Comparison of ENCODE assay signal across 36 cellular contexts in the genomic region with DNA sequence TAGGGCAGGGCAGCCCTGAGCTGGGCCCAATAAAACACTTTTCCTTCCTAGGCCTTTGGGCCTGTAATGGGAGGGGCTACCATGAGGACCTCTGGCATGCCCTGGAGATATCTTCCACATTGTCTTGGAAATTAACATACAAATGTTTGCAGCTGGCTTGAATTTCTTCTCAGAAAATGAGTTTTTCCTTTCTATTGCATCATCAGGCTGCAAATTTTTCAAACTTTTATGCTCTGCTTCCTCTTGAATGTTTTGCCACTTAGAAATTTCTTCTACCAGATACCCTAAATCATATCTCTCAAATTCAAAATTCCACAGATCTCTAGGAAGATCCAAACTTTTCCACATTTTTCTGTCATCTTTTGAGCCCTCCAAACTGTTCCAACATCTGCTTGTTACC.
"Had no signal": no experiment of that assay in that cellular context is flagged by ENCODE, and none has a peak within 500 bp of the region (broad histone marks: within the 10 kb centered on the region; RNA-seq: fewer than 3 reads in every experiment).

No MANE protein-coding gene starts in this region.

- H3K9me3 Mint-ChIP-seq: activated CD4-positive, alpha-beta memory T cell treated with anti-CD3 and anti-CD28 coated beads, Interleukin-2, amount 10 ng/mL, durations not matched to agents 7 days and 5 days; activated CD4-positive, alpha-beta T cell treated with anti-CD3 and anti-CD28 coated beads, Interleukin-2, amount 10 ng/mL, durations not matched to agents 24 days and 14 days; effector memory CD8-positive, alpha-beta T cell; T-helper 2 cell treated with Interferon-gamma antibody and Interleukin-4, amounts not matched to agents 5 μg/mL and 100 μg/mL, for 36 hours had no signal

- ATAC-seq: activated CD4-positive, alpha-beta T cell treated with anti-CD3 and anti-CD28 coated beads for 36 hours; activated T-cell treated with anti-CD3 and anti-CD28 coated beads, Interleukin-2, amount 50 U/mL, for 4 hours; effector memory CD8-positive, alpha-beta T cell; foreskin keratinocyte; gastrocnemius medialis; heart left ventricle; T-helper 17 cell had no signal

- H3K27me3 ChIP-seq: adrenal gland, ascending aorta, breast epithelium, esophagus muscularis mucosa, foreskin keratinocyte, gastrocnemius medialis, heart left ventricle had no signal

- DNase-seq: activated CD4-positive, alpha-beta memory T cell treated with anti-CD3 and anti-CD28 coated beads, Interleukin-2, amount 10 ng/mL, durations not matched to agents 7 days and 5 days; activated CD4-positive, alpha-beta T cell treated with anti-CD3 and anti-CD28 coated beads for 36 hours; activated CD4-positive, alpha-beta T cell treated with anti-CD3 and anti-CD28 coated beads, Interleukin-2, amount 10 ng/mL, durations not matched to agents 24 days and 14 days; activated CD4-positive, alpha-beta T cell treated with anti-CD3 and anti-CD28 coated beads, Interleukin-2, amount 50 U/mL, for 4 hours; activated CD4-positive, CD25-positive, alpha-beta regulatory T cell; activated CD4-positive, CD25-positive, alpha-beta regulatory T cell treated with anti-CD3 and anti-CD28 coated beads, Interleukin-2, amount 50 U/mL, for 72 hours; activated CD8-positive, alpha-beta memory T cell treated with anti-CD3 and anti-CD28 coated beads, Interleukin-2, amount 50 U/mL, for 48 hours; activated effector memory CD4-positive, alpha-beta T cell treated with Interleukin-2 at 50 U/mL for 16 hours; activated gamma-delta T cell treated with Interleukin-2 at 50 U/mL for 16 hours; activated naive CD4-positive, alpha-beta T cell treated with anti-CD3 and anti-CD28 coated beads, Interleukin-2, amount 50 U/mL, for 16 hours; activated naive CD4-positive, alpha-beta T cell treated with Interleukin-2 at 50 U/mL for 16 hours; activated T-cell treated with anti-CD3 and anti-CD28 coated beads, Interleukin-2, amount 50 U/mL, for 4 hours; adrenal gland; amygdala; central memory CD4-positive, alpha-beta T cell; dermis blood vessel endothelial cell; effector CD4-positive, alpha-beta T cell; effector memory CD8-positive, alpha-beta T cell; erythroblast; foreskin keratinocyte; gastrocnemius medialis; glutamatergic neuron; heart left ventricle; T-helper 1 cell; T-helper 17 cell; T1000; WERI-Rb-1 had no signal

- H3K36me3 Mint-ChIP-seq: activated naive CD8-positive, alpha-beta T cell; brain had no signal

- H3K36me3 ChIP-seq: adrenal gland, ascending aorta, breast epithelium, cardiac muscle cell, esophagus muscularis mucosa, gastrocnemius medialis, heart left ventricle, WERI-Rb-1 had no signal

- H3K4me3 ChIP-seq: adrenal gland, ascending aorta, breast epithelium, cardiac muscle cell, coronary artery, esophagus muscularis mucosa, gastrocnemius medialis, heart left ventricle had no signal

- H3K27ac ChIP-seq: adrenal gland, ascending aorta, breast epithelium, cardiac muscle cell, coronary artery, esophagus muscularis mucosa, foreskin keratinocyte, gastrocnemius medialis, heart left ventricle, WERI-Rb-1 had no signal

- H3K9me3 ChIP-seq: adrenal gland, ascending aorta, breast epithelium, esophagus muscularis mucosa, gastrocnemius medialis had no signal

- H3K4me1 ChIP-seq: adrenal gland, ascending aorta, breast epithelium, esophagus muscularis mucosa, foreskin keratinocyte, gastrocnemius medialis, heart left ventricle had no signal

- H3K4me3 Mint-ChIP-seq: activated CD4-positive, alpha-beta memory T cell treated with anti-CD3 and anti-CD28 coated beads, Interleukin-2, amount 10 ng/mL, durations not matched to agents 7 days and 5 days; activated CD4-positive, alpha-beta T cell treated with anti-CD3 and anti-CD28 coated beads for 36 hours; activated CD4-positive, alpha-beta T cell treated with anti-CD3 and anti-CD28 coated beads, Interleukin-2, amount 10 ng/mL, durations not matched to agents 24 days and 14 days; activated naive CD8-positive, alpha-beta T cell; activated T-cell treated with anti-CD3 and anti-CD28 coated beads, Interleukin-2, amount 50 U/mL, for 4 hours; activated T-helper 17 cell treated with anti-CD3 and anti-CD28 coated beads, Interleukin-2, amount 50 U/mL, for 72 hours; brain; effector memory CD8-positive, alpha-beta T cell; T-helper 17 cell; T-helper 2 cell treated with Interferon-gamma antibody and Interleukin-4, amounts not matched to agents 5 μg/mL and 100 μg/mL, for 36 hours had no signal

- H3K4me1 Mint-ChIP-seq: activated CD4-positive, alpha-beta memory T cell treated with anti-CD3 and anti-CD28 coated beads, Interleukin-2, amount 10 ng/mL, durations not matched to agents 7 days and 5 days; activated CD4-positive, alpha-beta T cell treated with anti-CD3 and anti-CD28 coated beads for 36 hours; activated CD4-positive, alpha-beta T cell treated with anti-CD3 and anti-CD28 coated beads, Interleukin-2, amount 10 ng/mL, durations not matched to agents 24 days and 14 days; activated T-helper 17 cell treated with anti-CD3 and anti-CD28 coated beads, Interleukin-2, amount 50 U/mL, for 72 hours; brain; T-helper 17 cell had no signal

- H3K27ac Mint-ChIP-seq: activated CD4-positive, alpha-beta memory T cell treated with anti-CD3 and anti-CD28 coated beads, Interleukin-2, amount 10 ng/mL, durations not matched to agents 7 days and 5 days; activated CD4-positive, alpha-beta T cell treated with anti-CD3 and anti-CD28 coated beads for 36 hours; activated CD4-positive, alpha-beta T cell treated with anti-CD3 and anti-CD28 coated beads, Interleukin-2, amount 10 ng/mL, durations not matched to agents 24 days and 14 days; activated naive CD8-positive, alpha-beta T cell; activated T-helper 17 cell treated with anti-CD3 and anti-CD28 coated beads, Interleukin-2, amount 50 U/mL, for 72 hours; brain; effector memory CD8-positive, alpha-beta T cell; T-helper 17 cell; T-helper 2 cell treated with Interferon-gamma antibody and Interleukin-4, amounts not matched to agents 5 μg/mL and 100 μg/mL, for 36 hours had no signal
